Comparison of ENCODE assay signal across 14 cellular contexts in genomic region chr20:38187512-38187911, GRCh38. TPM values are rescaled to one million over a fixed set of nuclear protein-coding genes. Genes with fewer than 3 reads are reported as not detected.
DNase-seq lines count a peak whose midpoint lies in the region; TF ChIP-seq lines count a peak whose summit lies in the region.
"Had no signal": no experiment of that assay in that cellular context is flagged by ENCODE, and none has a peak within 500 bp of the region (broad histone marks: within the 10 kb centered on the region; RNA-seq: fewer than 3 reads in every experiment).

No MANE protein-coding gene starts in this region.

- BruUV-seq in Calu3 (replicated peaks; lab: Mats Ljungman, UMichigan) = no TSS peak

- TF ChIP-seq CTCF in Calu3 (IDR thresholded peaks at IDR 0.05; ENCODE audit: unreplicated experiment) (no peak), choroid plexus epithelial cell (conservative IDR thresholded peaks at IDR 0.05; ENCODE audit: low read depth, low read length) (peak; percentile 50), nephron progenitor cell (IDR thresholded peaks at IDR 0.05) (peak; percentile 30)

- DNase-seq in Calu3 = no peak
- DNase-seq in MV-4-11 (lab: John Stamatoyannopoulos, UW) = peak; percentile 12
- peak; percentile 56 for DNase-seq in choroid plexus epithelial cell (ENCODE audit: low read depth)
- DNase-seq in nephron progenitor cell = peak; percentile 37
- DNase-seq in activated naive CD4-positive, alpha-beta T cell treated with anti-CD3 and anti-CD28 coated beads, Interleukin-2, amount 50 U/mL, for 16 hours = no peak
- DNase-seq in activated CD4-positive, alpha-beta T cell treated with anti-CD3 and anti-CD28 coated beads, Interleukin-2, amount 50 U/mL, for 4 hours = no peak
- no peak for DNase-seq in stimulated activated CD4-positive, alpha-beta T cell treated with anti-CD3 and anti-CD28 coated beads, Interleukin-4, amount 100 ng/mL, for 24 hours
- DNase-seq in DMS79 (lab: John Stamatoyannopoulos, UW) = no peak
- DNase-seq: activated B cell treated with CpG ODN at 0.5 μM for 24 hours, DMS153, NCI-H526 treated with DMSO at 0.1 percent for 48 hours had no signal

- H3K27me3 Mint-ChIP-seq in Calu3 (ENCODE audit: unreplicated experiment) (no peaks in the 10 kb centered on the region), nephron progenitor cell (ENCODE audit: low read depth, poor library complexity) (peaks cover 11% of the 10 kb centered on the region)

- peak overlapping the region; percentile 44 for H3K27ac Mint-ChIP-seq in Calu3 (ENCODE audit: unreplicated experiment)
- no peak overlapping the region for H3K27ac Mint-ChIP-seq in nephron progenitor cell
- H3K27ac Mint-ChIP-seq: activated B cell treated with CpG ODN at 0.5 μM for 24 hours; activated naive CD4-positive, alpha-beta T cell treated with anti-CD3 and anti-CD28 coated beads, Interleukin-2, amount 50 U/mL, for 72 hours had no signal

- H3K9me3 Mint-ChIP-seq in Calu3 (ENCODE audit: low read depth, unreplicated experiment) (no peaks in the 10 kb centered on the region), nephron progenitor cell (no peaks in the 10 kb centered on the region)
- H3K9me3 Mint-ChIP-seq: activated B cell treated with CpG ODN at 0.5 μM for 24 hours; activated naive CD4-positive, alpha-beta T cell treated with anti-CD3 and anti-CD28 coated beads, Interleukin-2, amount 50 U/mL, for 72 hours had no signal

- intact Hi-C loops in Calu3 (cut with micrococcal nuclease; ENCODE audit: unreplicated experiment) = no loop called here

- no peak overlapping the region for H3K4me3 ChIP-seq in choroid plexus epithelial cell (ENCODE audit: low read depth, low read length)
- H3K4me3 ChIP-seq: esophagus muscularis mucosa, skin epidermis had no signal

- H3K4me3 Mint-ChIP-seq in Calu3 (ENCODE audit: low read depth, unreplicated experiment) (no peak overlapping the region), nephron progenitor cell (no peak overlapping the region)
- H3K4me3 Mint-ChIP-seq: activated B cell treated with CpG ODN at 0.5 μM for 24 hours had no signal

- H3K36me3 Mint-ChIP-seq in Calu3 (ENCODE audit: insufficient read depth, unreplicated experiment) (peaks cover 10% of the 10 kb centered on the region), nephron progenitor cell (ENCODE audit: low read depth) (no peaks in the 10 kb centered on the region)
- H3K36me3 Mint-ChIP-seq: activated naive CD4-positive, alpha-beta T cell treated with anti-CD3 and anti-CD28 coated beads, Interleukin-2, amount 50 U/mL, for 72 hours had no signal

- CTCF ChIA-PET in Calu3 (lab: Charles Lee) = interaction anchor here (1.1 to 1.5 kb wide), 4 partner anchors 14 to 35 kb away, joined by 5 to 6 read pairs (median 6); no protein-coding TSS in a partner anchor

- H3K4me1 Mint-ChIP-seq in Calu3 (ENCODE audit: low read depth, unreplicated experiment) = peaks cover 33% of the 10 kb centered on the region
- H3K4me1 Mint-ChIP-seq in nephron progenitor cell = peaks cover 43% of the 10 kb centered on the region
- H3K4me1 Mint-ChIP-seq: activated B cell treated with CpG ODN at 0.5 μM for 24 hours had no signal

RNA-seq across cellular contexts. Expression of gene TGM2, which starts 22.4 kb away (rescaled TPM):
- total RNA-seq in Calu3 (2022) = 261 and 311 TPM in 2 replicates

Comparison
In these comparisons a context has a peak if more than half of its experiments do, and no peak if none do; other contexts are left out.
1. DNase-seq: peak in MV-4-11 (single experiment), choroid plexus epithelial cell (single experiment) and nephron progenitor cell (single experiment); none in Calu3 (single experiment), activated naive CD4-positive, alpha-beta T cell treated with anti-CD3 and anti-CD28 coated beads, Interleukin-2, amount 50 U/mL, for 16 hours (single experiment), activated CD4-positive, alpha-beta T cell treated with anti-CD3 and anti-CD28 coated beads, Interleukin-2, amount 50 U/mL, for 4 hours (0 of 2), stimulated activated CD4-positive, alpha-beta T cell treated with anti-CD3 and anti-CD28 coated beads, Interleukin-4, amount 100 ng/mL, for 24 hours (single experiment) and DMS79 (single experiment).